In genomic region chr6:39861663-39862062, GRCh38 we compare ENCODE assay signal across 19 cellular contexts.
"Had no signal": no experiment of that assay in that cellular context is flagged by ENCODE, and none has a peak within 500 bp of the region (broad histone marks: within the 10 kb centered on the region; RNA-seq: fewer than 3 reads in every experiment).

No MANE protein-coding gene starts in this region.

- ATAC-seq: activated CD8-positive, alpha-beta memory T cell treated with anti-CD3 and anti-CD28 coated beads, Interleukin-2, amount 10 ng/mL, durations not matched to agents 7 days and 5 days; right lobe of liver had no signal

- H3K36me3 Mint-ChIP-seq: activated CD8-positive, alpha-beta memory T cell treated with anti-CD3 and anti-CD28 coated beads, Interleukin-2, amount 10 ng/mL, durations not matched to agents 7 days and 5 days; activated naive CD8-positive, alpha-beta T cell; naive B cell had no signal

- H3K27ac Mint-ChIP-seq: activated CD8-positive, alpha-beta memory T cell treated with anti-CD3 and anti-CD28 coated beads, Interleukin-2, amount 10 ng/mL, durations not matched to agents 7 days and 5 days; activated naive CD8-positive, alpha-beta T cell; activated T-cell treated with anti-CD3 and anti-CD28 coated beads, Interleukin-2, amount 50 U/mL, for 24 hours; naive B cell; progenitor cell of endocrine pancreas had no signal

- H3K4me2 ChIP-seq: hepatocyte had no signal

- H3K27ac ChIP-seq: hepatocyte, right lobe of liver, testis, uterus had no signal

- H3K9me3 Mint-ChIP-seq: activated T-cell treated with anti-CD3 and anti-CD28 coated beads, Interleukin-2, amount 50 U/mL, for 24 hours had no signal

- H3K9me3 ChIP-seq: breast epithelium, right lobe of liver, testis, uterus had no signal

- H3K4me3 Mint-ChIP-seq: activated CD8-positive, alpha-beta memory T cell treated with anti-CD3 and anti-CD28 coated beads, Interleukin-2, amount 10 ng/mL, durations not matched to agents 7 days and 5 days; activated naive CD8-positive, alpha-beta T cell; activated T-cell treated with anti-CD3 and anti-CD28 coated beads, Interleukin-2, amount 50 U/mL, for 24 hours had no signal

- H2AFZ ChIP-seq: hepatocyte had no signal

- H3K36me3 ChIP-seq: breast epithelium, right lobe of liver, uterus had no signal

- H3K27me3 ChIP-seq: breast epithelium, hepatocyte, right lobe of liver, testis, uterus had no signal

- H3K4me1 Mint-ChIP-seq: activated CD8-positive, alpha-beta memory T cell treated with anti-CD3 and anti-CD28 coated beads, Interleukin-2, amount 10 ng/mL, durations not matched to agents 7 days and 5 days; naive B cell had no signal

- H3K4me1 ChIP-seq: breast epithelium, right lobe of liver, testis, uterus had no signal

- FAIRE-seq: colon, endothelial cell of umbilical vein, frontal cortex had no signal

- H3K79me2 ChIP-seq: hepatocyte had no signal

- DNase-seq: activated CD8-positive, alpha-beta memory T cell treated with anti-CD3 and anti-CD28 coated beads, Interleukin-2, amount 10 ng/mL, durations not matched to agents 7 days and 5 days; activated gamma-delta T cell; activated T-cell treated with anti-CD3 and anti-CD28 coated beads, Interleukin-2, amount 50 U/mL, for 24 hours; anterior cingulate cortex; effector CD4-positive, alpha-beta T cell; naive B cell; nucleus accumbens; right lobe of liver; stimulated activated CD4-positive, alpha-beta T cell treated with anti-CD3 and anti-CD28 coated beads, Interleukin-12 subunit alpha, Interleukin-12 subunit beta, amount 100 ng/mL, for 4 hours; stimulated activated naive CD4-positive, alpha-beta T cell treated with Interleukin-2 at 50 U/mL for 16 hours; testis; uterus had no signal

- H3K4me3 ChIP-seq: breast epithelium, hepatocyte, right lobe of liver, testis, uterus had no signal
